Comparison of ENCODE assay signal across 10 cellular contexts in genomic region chr4:185341841-185342240, GRCh38. TPM values are rescaled to one million over a fixed set of nuclear protein-coding genes. Genes with fewer than 3 reads are reported as not detected.
DNase-seq lines count a peak whose midpoint lies in the region; ATAC-seq, FAIRE-seq and TF ChIP-seq lines count a peak whose summit lies in the region.
"Had no signal": no experiment of that assay in that cellular context is flagged by ENCODE, and none has a peak within 500 bp of the region (broad histone marks: within the 10 kb centered on the region; RNA-seq: fewer than 3 reads in every experiment).

No MANE protein-coding gene starts in this region.

- H3K27ac ChIP-seq in SK-N-SH (ENCODE audit: low read depth in 2 of 2, low read length in 1 of 2) = no peak overlapping the region
- H3K27ac ChIP-seq: body of pancreas had no signal

- no peak overlapping the region for H2AFZ ChIP-seq in SK-N-SH (ENCODE audit: low read depth)

- no peaks in the 10 kb centered on the region for H3K9me2 ChIP-seq in SK-N-SH

- peak overlapping the region; percentile 25 for H3K4me3 Mint-ChIP-seq in activated B cell treated with CpG ODN at 0.5 μM for 24 hours
- H3K4me3 Mint-ChIP-seq: CD4-positive, alpha-beta T cell had no signal

- no peak overlapping the region for H3K4me2 ChIP-seq in SK-N-SH

- H3K4me3 ChIP-seq in SK-N-SH (ENCODE audit: low read depth in 2 of 2, low read length in 1 of 2) = no peak overlapping the region
- H3K4me3 ChIP-seq: body of pancreas had no signal

- peaks cover 36% of the 10 kb centered on the region for H3F3A ChIP-seq in SK-N-SH (replicated peaks; ENCODE audit: insufficient read depth)

- intact Hi-C loops in activated B cell treated with CpG ODN at 0.5 μM for 24 hours (cut with micrococcal nuclease) = no loop called here

- H3K36me3 Mint-ChIP-seq in activated B cell treated with CpG ODN at 0.5 μM for 24 hours (ENCODE audit: low read depth) = peaks cover 77% of the 10 kb centered on the region

- H3K79me2 ChIP-seq in SK-N-SH (ENCODE audit: insufficient read depth) = no peaks in the 10 kb centered on the region; the same call in 1 of the 2 replicates

- no peak for DNase-seq in activated B cell treated with CpG ODN at 0.5 μM for 24 hours
- no peak for DNase-seq in SK-N-SH
- DNase-seq in H4 (ENCODE audit: low spot score) = no peak
- no peak for DNase-seq in D721Med (ENCODE audit: insufficient read length, low spot score)
- DNase-seq: body of pancreas; CD4-positive, alpha-beta T cell had no signal

- ATAC-seq in GM18499 (IDR thresholded peaks at IDR 0.05; ENCODE audit: insufficient read depth, unreplicated experiment) (peak; percentile 46), GM19397 (IDR thresholded peaks at IDR 0.05; ENCODE audit: unreplicated experiment) (peak; percentile 60), HG02943 (IDR thresholded peaks at IDR 0.05; ENCODE audit: low read depth, unreplicated experiment) (peak; percentile 66), activated B cell treated with CpG ODN at 0.5 μM for 24 hours (ENCODE audit: low read depth) (peak; percentile 37), HG02970 (IDR thresholded peaks at IDR 0.05; ENCODE audit: low FRiP score, unreplicated experiment) (no peak)
- ATAC-seq: body of pancreas had no signal

- no peaks in the 10 kb centered on the region for H3K9me3 Mint-ChIP-seq in activated B cell treated with CpG ODN at 0.5 μM for 24 hours
- H3K9me3 Mint-ChIP-seq: CD4-positive, alpha-beta T cell had no signal

- H3K9ac ChIP-seq in SK-N-SH = no peak overlapping the region

- no peak for TF ChIP-seq EP300 in SK-N-SH (IDR thresholded peaks at IDR 0.05; ENCODE audit: borderline replicate concordance in 1 of 2, low read depth in 1 of 2, low read length in 1 of 2)

- no peaks in the 10 kb centered on the region for H3K27me3 Mint-ChIP-seq in activated B cell treated with CpG ODN at 0.5 μM for 24 hours
- H3K27me3 Mint-ChIP-seq: CD4-positive, alpha-beta T cell had no signal

- H3K27me3 ChIP-seq in SK-N-SH (ENCODE audit: insufficient read depth) = no peaks in the 10 kb centered on the region
- H3K27me3 ChIP-seq: body of pancreas had no signal

- peaks cover 9 to 44% of the 10 kb centered on the region in 2 experiments for H3K36me3 ChIP-seq in SK-N-SH (replicated peaks in 1 of 2; ENCODE audit: control insufficient read depth in 1 of 2, insufficient read depth in 2 of 2, low read length in 1 of 2)

- POLR2A ChIA-PET in activated B cell treated with CpG ODN at 0.5 μM for 24 hours (lab: Charles Lee) = no interaction called here
- POLR2A ChIA-PET in SK-N-SH (lab: Yijun Ruan, JAX) = no interaction called here

- CTCF ChIA-PET in activated B cell treated with CpG ODN at 0.5 μM for 24 hours (lab: Charles Lee) (interaction anchor here (2.4 kb wide), 1 partner anchor 31 kb away, joined by 6 read pairs; no protein-coding TSS in a partner anchor), SK-N-SH (lab: Yijun Ruan, JAX) (interaction anchor here (0.9 kb wide), 1 partner anchor 9 kb away, joined by 3 read pairs; no protein-coding TSS in a partner anchor)

- no peak for TF ChIP-seq CTCF in activated B cell treated with CpG ODN at 0.5 μM for 24 hours (IDR thresholded peaks at IDR 0.05)
- no peak for TF ChIP-seq CTCF in SK-N-SH (IDR thresholded peaks at IDR 0.05)
- TF ChIP-seq CTCF in D721Med (IDR thresholded peaks at IDR 0.05; ENCODE audit: insufficient read depth, missing control alignments) = no peak

- WGBS in SK-N-SH (ENCODE audit: low lambda C conversion rate) = 98% methylated on average over 6 of the region's 6 CpGs

- TF ChIP-seq RAD21 in SK-N-SH (IDR thresholded peaks at IDR 0.05; ENCODE audit: low read length) = no peak

- no peaks in the 10 kb centered on the region for H4K20me1 ChIP-seq in SK-N-SH (ENCODE audit: insufficient read depth)

- peak overlapping the region; percentile 27 for H3K27ac Mint-ChIP-seq in activated B cell treated with CpG ODN at 0.5 μM for 24 hours
- H3K27ac Mint-ChIP-seq: CD4-positive, alpha-beta T cell had no signal

- no peak for FAIRE-seq in D721Med (lab: Jason Lieb, UNC)

- H3K4me1 ChIP-seq in SK-N-SH (ENCODE audit: control insufficient read depth in 1 of 2, insufficient read depth in 2 of 2, low read depth in 1 of 2, low read length in 1 of 2) = peaks cover 10 to 13% of the 10 kb centered on the region in 2 experiments
- H3K4me1 ChIP-seq: body of pancreas had no signal

- H3K4me1 Mint-ChIP-seq in activated B cell treated with CpG ODN at 0.5 μM for 24 hours = peaks cover 71% of the 10 kb centered on the region

- no peaks in the 10 kb centered on the region for H3K9me3 ChIP-seq in SK-N-SH
- H3K9me3 ChIP-seq: body of pancreas had no signal

TF ChIP-seq in SK-N-SH, 30 proteins besides CTCF, POLR2A, EP300 and RAD21 (continues in another document):
- TF ChIP-seq ZBTB33 (IDR thresholded peaks at IDR 0.05; ENCODE audit: borderline replicate concordance, low read depth) (no peak), PBX3 (IDR thresholded peaks at IDR 0.05) (no peak), GATA2 (CRISPR knock-in tag; IDR thresholded peaks at IDR 0.05) (no peak), EZH2phosphoT487 (IDR thresholded peaks at IDR 0.05; ENCODE audit: borderline replicate concordance, low read depth) (no peak), ELF1 (IDR thresholded peaks at IDR 0.05) (no peak), USF2 (IDR thresholded peaks at IDR 0.05; ENCODE audit: borderline replicate concordance, low read depth, low read length) (no peak), RXRA (IDR thresholded peaks at IDR 0.05; ENCODE audit: borderline replicate concordance, low read depth) (no peak), NFIC (IDR thresholded peaks at IDR 0.05; ENCODE audit: borderline replicate concordance) (no peak), REST (IDR thresholded peaks at IDR 0.05; ENCODE audit: low read depth, low read length) (no peak)

RNA-seq across cellular contexts. Expression of gene LRP2BP, which starts 53.9 kb away (rescaled TPM):
- total RNA-seq in activated B cell treated with CpG ODN at 0.5 μM for 24 hours = 0.54 and 0.75 TPM in 2 replicates
- polyA plus RNA-seq in SK-N-SH (2012; rRNA removed) = 0.30 and 0.52 TPM in 2 replicates
- 0.08 and 0.14 TPM in 2 replicates for polyA plus RNA-seq in SK-N-SH (2012; cell fraction: cytosol; rRNA removed)
- polyA plus RNA-seq in SK-N-SH (2012; cell fraction: nucleus; rRNA removed) = 2.5 and 3.8 TPM in 2 replicates
- 0.35 and 0.39 TPM in 2 replicates for total RNA-seq in H4 (2014; rRNA removed; shearing (Covaris generic))

RNA-seq across cellular contexts. Expression of gene ANKRD37, which starts 54.8 kb away (rescaled TPM):
- 10.4 and 11.2 TPM in 2 replicates for total RNA-seq in activated B cell treated with CpG ODN at 0.5 μM for 24 hours
- polyA plus RNA-seq in SK-N-SH (2012; rRNA removed) = 10.1 and 11.6 TPM in 2 replicates
- 9.4 and 11.7 TPM in 2 replicates for polyA plus RNA-seq in SK-N-SH (2012; cell fraction: cytosol; rRNA removed)
- 20.5 and 22.3 TPM in 2 replicates for polyA plus RNA-seq in SK-N-SH (2012; cell fraction: nucleus; rRNA removed)
- 6.4 and 9.5 TPM in 2 replicates for total RNA-seq in H4 (2014; rRNA removed; shearing (Covaris generic))
